1 cellular context compared by ENCODE assay signal in genomic region chr16:85631802-85632393, GRCh38.
TF ChIP-seq lines count a peak whose summit lies in the region.

No MANE protein-coding gene starts in this region.

TF ChIP-seq in H1, 55 proteins besides CTCF, POLR2A, EP300 and RAD21:
- TF ChIP-seq CBX5 (IDR thresholded peaks at IDR 0.05; ENCODE audit: low read depth, low read length) (no peak), JUN (IDR thresholded peaks at IDR 0.05; ENCODE audit: low read depth, low read length) (no peak), SAP30 (IDR thresholded peaks at IDR 0.05; ENCODE audit: insufficient read depth, insufficient replicate concordance, low read length) (no peak), SUZ12 (IDR thresholded peaks at IDR 0.05; ENCODE audit: low read length) (no peak), SIN3A (conservative IDR thresholded peaks at IDR 0.05 in 1 of 2, IDR thresholded peaks at IDR 0.05 in 1 of 2; ENCODE audit: low read depth in 1 of 2, low read length in 2 of 2) (no peak), NANOG (IDR thresholded peaks at IDR 0.05; ENCODE audit: insufficient read depth, low read depth, low read length, poor library complexity, severe bottlenecking) (no peak), PHF8 (conservative IDR thresholded peaks at IDR 0.05; ENCODE audit: low read depth, low read length) (no peak), TEAD4 (IDR thresholded peaks at IDR 0.05; ENCODE audit: low read depth, low read length) (no peak), MAX (IDR thresholded peaks at IDR 0.05) (no peak), SIRT6 (IDR thresholded peaks at IDR 0.05; ENCODE audit: low read length) (no peak), CTBP2 (IDR thresholded peaks at IDR 0.05; ENCODE audit: borderline replicate concordance, insufficient read depth, insufficient read length, low read length) (no peak), CEBPB (IDR thresholded peaks at IDR 0.05; ENCODE audit: low read depth, low read length) (no peak), TBP (IDR thresholded peaks at IDR 0.05; ENCODE audit: low read depth, low read length) (no peak), ATF2 (IDR thresholded peaks at IDR 0.05; ENCODE audit: low read length) (no peak), RNF2 (IDR thresholded peaks at IDR 0.05; ENCODE audit: borderline replicate concordance, low read depth, low read length, missing control alignments, poor library complexity, severe bottlenecking) (no peak), ZNF274 (IDR thresholded peaks at IDR 0.05; ENCODE audit: borderline replicate concordance, extremely low read depth, low read length) (no peak), SIX5 (IDR thresholded peaks at IDR 0.05; ENCODE audit: low read depth, low read length) (no peak)
